In genomic region chr1:110916669-110917306, GRCh38 we compare ENCODE assay signal across 8 cellular contexts. TPM values are rescaled to one million over a fixed set of nuclear protein-coding genes. Genes with fewer than 3 reads are reported as not detected.
A peak's percentile ranks its signal among the peaks of the same experiment; 100 is the strongest.
DNase-seq lines count a peak whose midpoint lies in the region; ATAC-seq, FAIRE-seq and TF ChIP-seq lines count a peak whose summit lies in the region.

No MANE protein-coding gene starts in this region.

- peak overlapping the region; percentile 35 for H3K27ac Mint-ChIP-seq in activated CD8-positive, alpha-beta T cell treated with anti-CD3 and anti-CD28 coated beads, Interleukin-2, amount 10 ng/mL, durations not matched to agents 7 days and 5 days
- peak overlapping the region; percentile 62 to 65 for H3K27ac Mint-ChIP-seq in natural killer cell treated with Interleukin-12 subunit alpha and Interleukin-12 subunit beta and Interleukin-15 and Interleukin-18, amount 100 ng/mL, for 72 hours
- no peak overlapping the region for H3K27ac Mint-ChIP-seq in Caco-2 (ENCODE audit: unreplicated experiment)

- TF ChIP-seq EP300 in HepG2 (IDR thresholded peaks at IDR 0.05; ENCODE audit: low read depth in 2 of 2, low read length in 2 of 2) (no peak), HepG2 (CRISPR knock-in tag; IDR thresholded peaks at IDR 0.05; ENCODE audit: borderline replicate concordance) (no peak)

- H3K27me3 ChIP-seq in HepG2 (ENCODE audit: control insufficient read depth in 1 of 2, insufficient read depth in 2 of 2, low read length in 2 of 2) (no peaks in the 10 kb centered on the region), right lobe of liver (no peaks in the 10 kb centered on the region), Caco-2 (replicated peaks; ENCODE audit: control insufficient read depth, insufficient read depth, low read length) (no peaks in the 10 kb centered on the region)

- peaks cover 5% of the 10 kb centered on the region for H3K36me3 Mint-ChIP-seq in activated CD8-positive, alpha-beta T cell treated with anti-CD3 and anti-CD28 coated beads, Interleukin-2, amount 10 ng/mL, durations not matched to agents 7 days and 5 days (ENCODE audit: low read depth)
- peaks cover 12% of the 10 kb centered on the region for H3K36me3 Mint-ChIP-seq in natural killer cell treated with Interleukin-12 subunit alpha and Interleukin-12 subunit beta and Interleukin-15 and Interleukin-18, amount 100 ng/mL, for 72 hours
- H3K36me3 Mint-ChIP-seq in Caco-2 (ENCODE audit: insufficient read depth, unreplicated experiment): no peaks in the 10 kb centered on the region

- FAIRE-seq in HepG2 (lab: Jason Lieb, UNC): no peak

- H2AFZ ChIP-seq in HepG2 (ENCODE audit: low read length): no peak overlapping the region

- intact Hi-C loops in HepG2 (cut with micrococcal nuclease; ENCODE audit: unreplicated experiment): no loop called here
- intact Hi-C loops in right lobe of liver (cut with DNase I): no loop called here
- intact Hi-C loops in Caco-2 (cut with micrococcal nuclease; ENCODE audit: unreplicated experiment): no loop called here
- intact Hi-C loops in head of caudate nucleus (cut with DNase I): no loop called here

- in situ Hi-C loops in HepG2 (cut with HindIII; ENCODE audit: extremely low pct_ligation_motif_present, low pct_unique_long_range_greater_than_20kb): no loop called here

- no peak overlapping the region for H3K9ac ChIP-seq in HepG2 (ENCODE audit: insufficient read depth, low read depth, low read length)

- H3K4me1 ChIP-seq in HepG2 (ENCODE audit: insufficient read depth, low read length) (no peaks in the 10 kb centered on the region), right lobe of liver (no peaks in the 10 kb centered on the region), Caco-2 (no peaks in the 10 kb centered on the region)

- H3K9me3 Mint-ChIP-seq in activated CD8-positive, alpha-beta T cell treated with anti-CD3 and anti-CD28 coated beads, Interleukin-2, amount 10 ng/mL, durations not matched to agents 7 days and 5 days (ENCODE audit: insufficient read depth): peaks cover 9% of the 10 kb centered on the region
- peaks cover 8% of the 10 kb centered on the region for H3K9me3 Mint-ChIP-seq in natural killer cell treated with Interleukin-12 subunit alpha and Interleukin-12 subunit beta and Interleukin-15 and Interleukin-18, amount 100 ng/mL, for 72 hours
- no peaks in the 10 kb centered on the region for H3K9me3 Mint-ChIP-seq in Caco-2 (ENCODE audit: unreplicated experiment)

- H3K27me3 Mint-ChIP-seq in activated CD8-positive, alpha-beta T cell treated with anti-CD3 and anti-CD28 coated beads, Interleukin-2, amount 10 ng/mL, durations not matched to agents 7 days and 5 days (ENCODE audit: low read depth): no peaks in the 10 kb centered on the region
- peaks cover 3 to 8% of the 10 kb centered on the region in 2 donors for H3K27me3 Mint-ChIP-seq in natural killer cell treated with Interleukin-12 subunit alpha and Interleukin-12 subunit beta and Interleukin-15 and Interleukin-18, amount 100 ng/mL, for 72 hours
- no peaks in the 10 kb centered on the region for H3K27me3 Mint-ChIP-seq in Caco-2 (ENCODE audit: insufficient read depth, unreplicated experiment)

- H3K4me1 Mint-ChIP-seq in activated CD8-positive, alpha-beta T cell treated with anti-CD3 and anti-CD28 coated beads, Interleukin-2, amount 10 ng/mL, durations not matched to agents 7 days and 5 days (ENCODE audit: low read depth): peaks cover 14% of the 10 kb centered on the region
- peaks cover 15 to 18% of the 10 kb centered on the region in 2 donors for H3K4me1 Mint-ChIP-seq in natural killer cell treated with Interleukin-12 subunit alpha and Interleukin-12 subunit beta and Interleukin-15 and Interleukin-18, amount 100 ng/mL, for 72 hours (ENCODE audit: low read depth in 2 of 2)
- peaks cover 7% of the 10 kb centered on the region for H3K4me1 Mint-ChIP-seq in Caco-2 (ENCODE audit: low read depth, unreplicated experiment)

- no peaks in the 10 kb centered on the region for H4K20me1 ChIP-seq in HepG2 (ENCODE audit: insufficient read depth, low read length)

- POLR2A ChIA-PET in HepG2 (lab: Yijun Ruan, JAX): no interaction called here
- POLR2A ChIA-PET in activated CD8-positive, alpha-beta T cell treated with anti-CD3 and anti-CD28 coated beads, Interleukin-2, amount 10 ng/mL, durations not matched to agents 7 days and 5 days (lab: Charles Lee): no interaction called here
- POLR2A ChIA-PET in Caco-2 (lab: Charles Lee): no interaction called here

- no peaks in the 10 kb centered on the region for H3K9me3 ChIP-seq in HepG2 (ENCODE audit: low read length)
- no peaks in the 10 kb centered on the region for H3K9me3 ChIP-seq in right lobe of liver
- H3K9me3 ChIP-seq in Caco-2: no peaks in the 10 kb centered on the region

- no peak for TF ChIP-seq POLR2A in HepG2 (IDR thresholded peaks at IDR 0.05; ENCODE audit: insufficient read depth in 1 of 2, low read depth in 2 of 2, low read length in 2 of 2)
- no peak for TF ChIP-seq POLR2A in right lobe of liver (IDR thresholded peaks at IDR 0.05)

- WGBS in HepG2 (ENCODE audit: low lambda C conversion rate): 0% methylated on average over 2 of the region's 2 CpGs
- 25% methylated on average over 2 of the region's 2 CpGs for WGBS in right lobe of liver (ENCODE audit: insufficient coverage, low coverage, low lambda C conversion rate, missing lambda C conversion rate)

- H3K4me3 ChIP-seq in HepG2 (replicated peaks in 1 of 3; ENCODE audit: insufficient read depth in 1 of 3, low read depth in 2 of 3, low read length in 3 of 3) (no peak overlapping the region; a peak in 1 of 6 replicates), right lobe of liver (no peak overlapping the region), Caco-2 (ENCODE audit: low read depth, low read length) (no peak overlapping the region)

- CTCF ChIA-PET in HepG2 (lab: Yijun Ruan, JAX; ENCODE audit: low intra/inter-chr PET ratio, low total read pairs) (no interaction called here), Caco-2 (lab: Charles Lee) (no interaction called here)
- CTCF ChIA-PET in activated CD8-positive, alpha-beta T cell treated with anti-CD3 and anti-CD28 coated beads, Interleukin-2, amount 10 ng/mL, durations not matched to agents 7 days and 5 days (lab: Charles Lee): interaction anchor here (0.9 kb wide), 1 partner anchor 42 kb away, joined by 3 read pairs; no protein-coding TSS in a partner anchor

- no peak overlapping the region for H3K27ac ChIP-seq in HepG2 (ENCODE audit: extremely low read length, insufficient read depth, low read length)
- H3K27ac ChIP-seq in right lobe of liver: no peak overlapping the region

- TF ChIP-seq CTCF in HepG2 (CRISPR knock-in tag; IDR thresholded peaks at IDR 0.05): no peak
- no peak for TF ChIP-seq CTCF in right lobe of liver (IDR thresholded peaks at IDR 0.05)
- TF ChIP-seq CTCF in Caco-2 (IDR thresholded peaks at IDR 0.05; ENCODE audit: insufficient read depth in 1 of 2, low read depth in 1 of 2, low read length in 1 of 2, severe bottlenecking in 1 of 2, unreplicated experiment in 1 of 2): no peak

- H3K79me2 ChIP-seq in HepG2 (ENCODE audit: insufficient read depth, low read length): no peaks in the 10 kb centered on the region

- no peaks in the 10 kb centered on the region for H3K36me3 ChIP-seq in HepG2 (replicated peaks in 1 of 2; ENCODE audit: control insufficient read depth in 1 of 2, insufficient read depth in 2 of 2, low read length in 2 of 2)
- H3K36me3 ChIP-seq in right lobe of liver: no peaks in the 10 kb centered on the region
- H3K36me3 ChIP-seq in Caco-2 (ENCODE audit: control insufficient read depth, insufficient read depth, low read length): no peaks in the 10 kb centered on the region

- BruUV-seq in HepG2 (replicated peaks; lab: Mats Ljungman, UMichigan): no TSS peak
- no TSS peak for BruUV-seq in Caco-2 (replicated peaks; lab: Mats Ljungman, UMichigan)

- no peak for ATAC-seq in HepG2
- no peak for ATAC-seq in right lobe of liver
- ATAC-seq in activated CD8-positive, alpha-beta T cell treated with anti-CD3 and anti-CD28 coated beads, Interleukin-2, amount 10 ng/mL, durations not matched to agents 7 days and 5 days: peak; percentile 86
- peak; percentile 78 to 79 for ATAC-seq in natural killer cell treated with Interleukin-12 subunit alpha and Interleukin-12 subunit beta and Interleukin-15 and Interleukin-18, amount 100 ng/mL, for 72 hours

- no peak for TF ChIP-seq RAD21 in HepG2 (CRISPR knock-in tag; IDR thresholded peaks at IDR 0.05)

- peak overlapping the region; percentile 44 for H3K4me3 Mint-ChIP-seq in activated CD8-positive, alpha-beta T cell treated with anti-CD3 and anti-CD28 coated beads, Interleukin-2, amount 10 ng/mL, durations not matched to agents 7 days and 5 days
- peak overlapping the region; percentile 75 for H3K4me3 Mint-ChIP-seq in natural killer cell treated with Interleukin-12 subunit alpha and Interleukin-12 subunit beta and Interleukin-15 and Interleukin-18, amount 100 ng/mL, for 72 hours
- no peak overlapping the region for H3K4me3 Mint-ChIP-seq in Caco-2 (ENCODE audit: unreplicated experiment)

- peak overlapping the region; percentile 45; the same call in 1 of the 2 replicates for H3K4me2 ChIP-seq in HepG2 (ENCODE audit: low read depth, low read length)

- DNase-seq in HepG2 (ENCODE audit: low spot score) (peak; percentile 2), right lobe of liver (no peak), HT1080 (ENCODE audit: low read depth) (peak; percentile 65), Caco-2 (no peak), NCI-H1105 treated with DMSO at 0.1 percent for 48 hours (lab: John Stamatoyannopoulos, UW) (no peak), head of caudate nucleus (no peak)
- DNase-seq in activated CD8-positive, alpha-beta T cell treated with anti-CD3 and anti-CD28 coated beads, Interleukin-2, amount 10 ng/mL, durations not matched to agents 7 days and 5 days: peak; percentile 63
- DNase-seq in natural killer cell treated with Interleukin-12 subunit alpha and Interleukin-12 subunit beta and Interleukin-15 and Interleukin-18, amount 100 ng/mL, for 72 hours (ENCODE audit: low spot score): no peak

RNA-seq across cellular contexts. Expression of gene CD53, which starts 43.8 kb away (rescaled TPM):
- total RNA-seq in HepG2 (2016; rRNA removed; fragmentation: Illumina TruSeq; extraction: Trizol) (not detected in 2 replicates), right lobe of liver (10 to 100 TPM in 4 of 6 experiments, 1 to 10 TPM in 2; 7.8 to 26.6 (median 11.9) TPM), Caco-2 (2022) (not detected in 2 replicates)
- total RNA-seq in HepG2 (2016; cell fraction: cytosol; rRNA removed; fragmentation: Illumina TruSeq; extraction: Trizol; ENCODE audit: low read depth): not detected in 2 replicates
- not detected in 2 replicates for total RNA-seq in HepG2 (2016; cell fraction: insoluble cytoplasmic fraction; rRNA removed; fragmentation: Illumina TruSeq; extraction: Trizol)
- not detected in 2 replicates for total RNA-seq in HepG2 (2016; cell fraction: membrane; rRNA removed; fragmentation: Illumina TruSeq; extraction: Trizol)
- not detected in 2 replicates for total RNA-seq in HepG2 (2016; cell fraction: nucleus; rRNA removed; fragmentation: Illumina TruSeq; extraction: Trizol)
- polyA plus RNA-seq in HepG2 (2011; rRNA removed): not detected in 2 replicates
- polyA plus RNA-seq in HepG2 (2011; cell fraction: cytosol; rRNA removed): 0.08 TPM in 1 of 2 replicates, not detected in the other
- polyA plus RNA-seq in HepG2 (2011; cell fraction: nucleus; rRNA removed): 0.16 and 0.17 TPM in 2 replicates
- polyA plus RNA-seq in HepG2 (2012): not detected in 2 replicates
- not detected in 2 replicates for polyA plus RNA-seq in HepG2 (2016; cell fraction: cytosol; fragmentation: Illumina TruSeq; extraction: Trizol; ENCODE audit: low read depth)
- not detected in 2 replicates for polyA plus RNA-seq in HepG2 (2016; cell fraction: insoluble cytoplasmic fraction; fragmentation: Illumina TruSeq; extraction: Trizol; ENCODE audit: low read depth)
- polyA plus RNA-seq in HepG2 (2016; cell fraction: membrane; fragmentation: Illumina TruSeq; extraction: Trizol; ENCODE audit: low read depth): not detected in 2 replicates
- not detected in 2 replicates for polyA plus RNA-seq in HepG2 (2016; cell fraction: nucleus; fragmentation: Illumina TruSeq; extraction: Trizol; ENCODE audit: insufficient read depth, low read depth)
- 0.48 and 1.0 TPM in 2 replicates for polyA minus RNA-seq in HepG2 (2011; rRNA and poly(A)+ RNA removed; ENCODE audit: low replicate concordance)
- not detected in 2 replicates for polyA minus RNA-seq in HepG2 (2011; cell fraction: cytosol; rRNA and poly(A)+ RNA removed)
- not detected in 2 replicates for polyA minus RNA-seq in HepG2 (2011; cell fraction: nucleus; rRNA and poly(A)+ RNA removed)
- 0.32 TPM in 1 of 2 replicates, not detected in the other for total RNA-seq in HT1080 (2014; rRNA removed; shearing (Covaris generic))
- polyA plus RNA-seq in HT1080 (2015; cell fraction: cytosol; rRNA removed): 0.12 TPM in 1 of 2 replicates, not detected in the other
- polyA plus RNA-seq in HT1080 (2015; cell fraction: nucleus; rRNA removed): 0.16 and 0.26 TPM in 2 replicates
- 100 to 1,000 TPM; 392 to 404 TPM for total RNA-seq in activated CD8-positive, alpha-beta T cell treated with anti-CD3 and anti-CD28 coated beads, Interleukin-2, amount 10 ng/mL, durations not matched to agents 7 days and 5 days
- total RNA-seq in natural killer cell treated with Interleukin-12 subunit alpha and Interleukin-12 subunit beta and Interleukin-15 and Interleukin-18, amount 100 ng/mL, for 72 hours: 100 to 1,000 TPM; 357 to 897 TPM

RNA-seq across cellular contexts. Expression of gene LRIF1, which starts 46.9 kb away (rescaled TPM):
- total RNA-seq in HepG2 (2016; rRNA removed; fragmentation: Illumina TruSeq; extraction: Trizol): 42.4 and 67.4 TPM in 2 replicates
- total RNA-seq in HepG2 (2016; cell fraction: cytosol; rRNA removed; fragmentation: Illumina TruSeq; extraction: Trizol; ENCODE audit: low read depth): 10.9 and 14.5 TPM in 2 replicates
- total RNA-seq in HepG2 (2016; cell fraction: insoluble cytoplasmic fraction; rRNA removed; fragmentation: Illumina TruSeq; extraction: Trizol): 39.9 and 62.9 TPM in 2 replicates
- 33.5 and 39.6 TPM in 2 replicates for total RNA-seq in HepG2 (2016; cell fraction: membrane; rRNA removed; fragmentation: Illumina TruSeq; extraction: Trizol)
- 24.7 and 29.5 TPM in 2 replicates for total RNA-seq in HepG2 (2016; cell fraction: nucleus; rRNA removed; fragmentation: Illumina TruSeq; extraction: Trizol)
- 18.4 and 18.6 TPM in 2 replicates for polyA plus RNA-seq in HepG2 (2011; rRNA removed)
- 7.8 and 13.3 TPM in 2 replicates for polyA plus RNA-seq in HepG2 (2011; cell fraction: cytosol; rRNA removed)
- 6.1 and 9.1 TPM in 2 replicates for polyA plus RNA-seq in HepG2 (2011; cell fraction: nucleus; rRNA removed)
- polyA plus RNA-seq in HepG2 (2012): 26.0 and 32.4 TPM in 2 replicates
- polyA plus RNA-seq in HepG2 (2016; cell fraction: cytosol; fragmentation: Illumina TruSeq; extraction: Trizol; ENCODE audit: low read depth): 9.4 and 15.1 TPM in 2 replicates
- 71.6 and 83.0 TPM in 2 replicates for polyA plus RNA-seq in HepG2 (2016; cell fraction: insoluble cytoplasmic fraction; fragmentation: Illumina TruSeq; extraction: Trizol; ENCODE audit: low read depth)
- 24.4 and 35.0 TPM in 2 replicates for polyA plus RNA-seq in HepG2 (2016; cell fraction: membrane; fragmentation: Illumina TruSeq; extraction: Trizol; ENCODE audit: low read depth)
- 36.7 and 37.0 TPM in 2 replicates for polyA plus RNA-seq in HepG2 (2016; cell fraction: nucleus; fragmentation: Illumina TruSeq; extraction: Trizol; ENCODE audit: insufficient read depth, low read depth)
- 13.7 and 19.4 TPM in 2 replicates for polyA minus RNA-seq in HepG2 (2011; rRNA and poly(A)+ RNA removed; ENCODE audit: low replicate concordance)
- polyA minus RNA-seq in HepG2 (2011; cell fraction: cytosol; rRNA and poly(A)+ RNA removed): 20.8 and 25.4 TPM in 2 replicates
- polyA minus RNA-seq in HepG2 (2011; cell fraction: nucleus; rRNA and poly(A)+ RNA removed): 32.8 and 48.9 TPM in 2 replicates
- total RNA-seq in right lobe of liver: 1 to 10 TPM; 3.8 to 7.8 (median 5.8) TPM
- total RNA-seq in HT1080 (2014; rRNA removed; shearing (Covaris generic)): 15.0 and 20.6 TPM in 2 replicates
- 17.4 and 23.3 TPM in 2 replicates for polyA plus RNA-seq in HT1080 (2015; cell fraction: cytosol; rRNA removed)
- polyA plus RNA-seq in HT1080 (2015; cell fraction: nucleus; rRNA removed): 19.0 and 19.1 TPM in 2 replicates
- 10 to 100 TPM; 19.6 to 20.9 TPM for total RNA-seq in activated CD8-positive, alpha-beta T cell treated with anti-CD3 and anti-CD28 coated beads, Interleukin-2, amount 10 ng/mL, durations not matched to agents 7 days and 5 days
- 10 to 100 TPM; 15.5 to 21.0 TPM for total RNA-seq in natural killer cell treated with Interleukin-12 subunit alpha and Interleukin-12 subunit beta and Interleukin-15 and Interleukin-18, amount 100 ng/mL, for 72 hours
- 31.7 and 35.2 TPM in 2 replicates for total RNA-seq in Caco-2 (2022)

Comparison
In these comparisons a context has a peak if more than half of its experiments do, and no peak if none do; other contexts are left out.
1. DNase-seq: peak in HepG2 (single experiment), HT1080 (single experiment) and activated CD8-positive, alpha-beta T cell treated with anti-CD3 and anti-CD28 coated beads, Interleukin-2, amount 10 ng/mL, durations not matched to agents 7 days and 5 days (single experiment); none in right lobe of liver (0 of 3), natural killer cell treated with Interleukin-12 subunit alpha and Interleukin-12 subunit beta and Interleukin-15 and Interleukin-18, amount 100 ng/mL, for 72 hours (single experiment), Caco-2 (0 of 2), NCI-H1105 treated with DMSO at 0.1 percent for 48 hours (single experiment) and head of caudate nucleus (0 of 42).
2. ATAC-seq: peak in activated CD8-positive, alpha-beta T cell treated with anti-CD3 and anti-CD28 coated beads, Interleukin-2, amount 10 ng/mL, durations not matched to agents 7 days and 5 days (single experiment) and natural killer cell treated with Interleukin-12 subunit alpha and Interleukin-12 subunit beta and Interleukin-15 and Interleukin-18, amount 100 ng/mL, for 72 hours (2 of 2); none in HepG2 (single experiment) and right lobe of liver (0 of 4).
3. RNA of gene CD53, which starts 43.8 kb away (total RNA-seq): 357 to 897 TPM in natural killer cell treated with Interleukin-12 subunit alpha and Interleukin-12 subunit beta and Interleukin-15 and Interleukin-18, amount 100 ng/mL, for 72 hours and 392 to 404 TPM in activated CD8-positive, alpha-beta T cell treated with anti-CD3 and anti-CD28 coated beads, Interleukin-2, amount 10 ng/mL, durations not matched to agents 7 days and 5 days; 7.8 to 26.6 TPM in right lobe of liver, 0.32 TPM in HT1080, not detected in Caco-2 and not detected in HepG2; every median in the first group is over 10 times any median in the second.